Comparison of ENCODE assay signal across 9 cellular contexts in genomic region chr18:30889582-30890301, GRCh38.
A peak's percentile ranks its signal among the peaks of the same experiment; 100 is the strongest.
DNase-seq lines count a peak whose midpoint lies in the region; ATAC-seq and TF ChIP-seq lines count a peak whose summit lies in the region.
"Had no signal": no experiment of that assay in that cellular context is flagged by ENCODE, and none has a peak within 500 bp of the region (broad histone marks: within the 10 kb centered on the region; RNA-seq: fewer than 3 reads in every experiment).

No MANE protein-coding gene starts in this region.

- TF ChIP-seq CTCF in GM12865 (IDR thresholded peaks at IDR 0.05; ENCODE audit: insufficient read depth, low read depth, low read length, missing control alignments) (peak; percentile 19), choroid plexus epithelial cell (conservative IDR thresholded peaks at IDR 0.05; ENCODE audit: low read depth, low read length) (peak; percentile 7), neural cell (IDR thresholded peaks at IDR 0.05; ENCODE audit: poor library complexity, severe bottlenecking) (peak; percentile 91)

- no peak overlapping the region for H3K9ac ChIP-seq in neural cell (ENCODE audit: low read length)

- TF ChIP-seq RAD21 in neural cell (conservative IDR thresholded peaks at IDR 0.05) = peak; percentile 96

- no peaks in the 10 kb centered on the region for H3K27me3 ChIP-seq in neural cell (ENCODE audit: insufficient read depth, low read depth, low read length)

- H3K4me2 ChIP-seq in neural cell (ENCODE audit: low read length) = no peak overlapping the region

- H3K36me3 ChIP-seq in neural cell (ENCODE audit: insufficient read depth, low read length) = no peaks in the 10 kb centered on the region

- H3K4me3 ChIP-seq in GM12865 (ENCODE audit: low read depth, low read length) (no peak overlapping the region), choroid plexus epithelial cell (ENCODE audit: low read depth, low read length) (no peak overlapping the region), neural cell (ENCODE audit: low read length) (no peak overlapping the region)

- peak overlapping the region; percentile 42 for H3K27ac ChIP-seq in neural cell (ENCODE audit: low read length)

- no peaks in the 10 kb centered on the region for H3K9me2 ChIP-seq in neural cell (ENCODE audit: insufficient read depth, low read length)

- H2AFZ ChIP-seq in neural cell (ENCODE audit: low read depth, low read length) = no peak overlapping the region

- no peaks in the 10 kb centered on the region for H3K9me3 ChIP-seq in neural cell (ENCODE audit: low read length)

- no peaks in the 10 kb centered on the region for H4K20me1 ChIP-seq in neural cell (ENCODE audit: insufficient read depth)

- H3F3A ChIP-seq in neural cell (ENCODE audit: insufficient read depth, low read length, poor library complexity, severe bottlenecking) = no peaks in the 10 kb centered on the region

- no peak for ATAC-seq in GM18867 (IDR thresholded peaks at IDR 0.05; ENCODE audit: unreplicated experiment)

- no peak for TF ChIP-seq EP300 in neural cell (conservative IDR thresholded peaks at IDR 0.05; ENCODE audit: poor library complexity, severe bottlenecking)

- DNase-seq in GM12865 (ENCODE audit: low read depth) (peak; percentile 1), NCI-H345 (lab: John Stamatoyannopoulos, UW) (peak; percentile 40), choroid plexus epithelial cell (ENCODE audit: low read depth) (peak; percentile 10), NCI-H2107 (lab: John Stamatoyannopoulos, UW) (no peak), T1000 (lab: John Stamatoyannopoulos, UW) (no peak)
- DNase-seq in stimulated activated naive CD4-positive, alpha-beta T cell treated with Interleukin-2 at 50 U/mL for 16 hours (lab: John Stamatoyannopoulos, UW) = no peak
- DNase-seq: activated CD8-positive, alpha-beta memory T cell treated with anti-CD3 and anti-CD28 coated beads for 24 hours had no signal

- no peaks in the 10 kb centered on the region for H3K79me2 ChIP-seq in neural cell (replicated peaks; ENCODE audit: insufficient read depth, low read length)

TF ChIP-seq in neural cell, 6 proteins besides CTCF, POLR2A, EP300 and RAD21:
- TF ChIP-seq SMC3 (conservative IDR thresholded peaks at IDR 0.05; ENCODE audit: poor library complexity) = peak; percentile 90
- no peak for TF ChIP-seq TAF1 (IDR thresholded peaks at IDR 0.05; ENCODE audit: low read depth)

Comparison
In these comparisons a context has a peak if more than half of its experiments do, and no peak if none do; other contexts are left out.
1. DNase-seq: peak in GM12865 (single experiment), NCI-H345 (single experiment) and choroid plexus epithelial cell (single experiment); none in NCI-H2107 (single experiment), stimulated activated naive CD4-positive, alpha-beta T cell treated with Interleukin-2 at 50 U/mL for 16 hours (single experiment) and T1000 (single experiment).
2. CTCF ChIP-seq: peak in every context shown above with its lines; median percentile 91 in neural cell; 19 in GM12865; 7 in choroid plexus epithelial cell.